ENCODE assay signal across 33 cellular contexts in genomic region chr11:71554996-71555395, GRCh38. TPM values are rescaled to one million over a fixed set of nuclear protein-coding genes. Genes with fewer than 3 reads are reported as not detected.
"Had no signal": no experiment of that assay in that cellular context is flagged by ENCODE, and none has a peak within 500 bp of the region (broad histone marks: within the 10 kb centered on the region; RNA-seq: fewer than 3 reads in every experiment).

No MANE protein-coding gene starts in this region.

- H3K36me3 ChIP-seq: colonic mucosa, esophagus squamous epithelium, gastrocnemius medialis, heart right ventricle, left lung, lower lobe of right lung had no signal

- H3K4me1 ChIP-seq: colonic mucosa, esophagus squamous epithelium, gastrocnemius medialis, left lung, lower lobe of right lung had no signal

- H3K4me1 Mint-ChIP-seq: endodermal cell had no signal

- H3K9me3 Mint-ChIP-seq: dendritic cell treated with granulocyte-macrophage colony-stimulating factor and Interleukin-4, amounts not matched to agents 40 ng/mL and 50 ng/mL, for 4 days; effector memory CD8-positive, alpha-beta T cell had no signal

- H3K27ac Mint-ChIP-seq: dendritic cell treated with granulocyte-macrophage colony-stimulating factor and Interleukin-4, amounts not matched to agents 40 ng/mL and 50 ng/mL, for 4 days; effector memory CD8-positive, alpha-beta T cell; endodermal cell had no signal

- ATAC-seq: effector memory CD8-positive, alpha-beta T cell; esophagus mucosa; gastrocnemius medialis; heart right ventricle; left cardiac atrium; left lung; left ventricle myocardium superior had no signal

- FAIRE-seq: endometrium, islet of Langerhans, keratinocyte had no signal

- H3K27ac ChIP-seq: colonic mucosa, epithelial cell of prostate, esophagus squamous epithelium, gastrocnemius medialis, heart right ventricle, left lung, lower lobe of right lung had no signal

- DNase-seq: colonic mucosa; cortex of kidney; effector CD8-positive, alpha-beta T cell; effector memory CD8-positive, alpha-beta T cell; endodermal cell; erythroblast; esophagus squamous epithelium; foreskin fibroblast; foreskin melanocyte; gastrocnemius medialis; glutamatergic neuron; head of caudate nucleus; heart right ventricle; hippocampal formation; left cardiac atrium; left lung; left ventricle myocardium superior; lower lobe of right lung; mesenchymal stem cell; midbrain had no signal

- H3K9me3 ChIP-seq: colonic mucosa, esophagus squamous epithelium, gastrocnemius medialis, heart right ventricle, left lung, lower lobe of right lung had no signal

- H3K4me3 Mint-ChIP-seq: dendritic cell treated with granulocyte-macrophage colony-stimulating factor and Interleukin-4, amounts not matched to agents 40 ng/mL and 50 ng/mL, for 4 days; effector memory CD8-positive, alpha-beta T cell; endodermal cell had no signal

- H3K4me3 ChIP-seq: colonic mucosa, esophagus squamous epithelium, gastrocnemius medialis, heart right ventricle, left lung, lower lobe of right lung had no signal

- H3K27me3 ChIP-seq: colonic mucosa, gastrocnemius medialis, left lung had no signal

RNA-seq across cellular contexts. Expression of gene KRTAP5-9, which starts 6.8 kb away (rescaled TPM):
- total RNA-seq: dermis microvascular lymphatic vessel endothelial cell, esophagus squamous epithelium, gastrocnemius medialis, glomerular endothelial cell, heart right ventricle, kidney epithelial cell, left cardiac atrium, left ventricle myocardium superior, lower lobe of right lung, lung microvascular endothelial cell, mononuclear cell had no signal
- polyA plus RNA-seq: heart right ventricle had no signal

RNA-seq across cellular contexts. Expression of gene KRTAP5-10, which starts 10.4 kb away (rescaled TPM):
- total RNA-seq: chondrocyte, dermis microvascular lymphatic vessel endothelial cell, esophagus squamous epithelium, gastrocnemius medialis, glomerular endothelial cell, heart right ventricle, kidney epithelial cell, left cardiac atrium, left lung, left ventricle myocardium superior, lower lobe of right lung, mononuclear cell, mucosa of gallbladder had no signal
- polyA plus RNA-seq: heart right ventricle, keratinocyte had no signal

RNA-seq across cellular contexts. Expression of gene KRTAP5-8, which starts 17.2 kb away (rescaled TPM):
- total RNA-seq: chondrocyte, dermis microvascular lymphatic vessel endothelial cell, endodermal cell, glomerular endothelial cell, heart right ventricle, kidney epithelial cell, left cardiac atrium, left ventricle myocardium superior, lower lobe of right lung, lung microvascular endothelial cell, mononuclear cell, mucosa of gallbladder had no signal
- polyA plus RNA-seq: heart right ventricle, keratinocyte had no signal

RNA-seq across cellular contexts. Expression of gene KRTAP5-11, which starts 27.7 kb away (rescaled TPM):
- total RNA-seq: chondrocyte, colonic mucosa, dermis microvascular lymphatic vessel endothelial cell, esophagus mucosa, esophagus squamous epithelium, gastrocnemius medialis, glomerular endothelial cell, heart right ventricle, kidney epithelial cell, left cardiac atrium, left lung, left ventricle myocardium superior, lower lobe of right lung, lung microvascular endothelial cell, mononuclear cell, mucosa of gallbladder had no signal
- polyA plus RNA-seq: heart right ventricle, keratinocyte had no signal

RNA-seq across cellular contexts. Expression of gene KRTAP5-7, which starts 27.9 kb away (rescaled TPM):
- total RNA-seq: chondrocyte, dermis microvascular lymphatic vessel endothelial cell, endodermal cell, gastrocnemius medialis, glomerular endothelial cell, kidney epithelial cell, left cardiac atrium, left ventricle myocardium superior, lower lobe of right lung, lung microvascular endothelial cell, mucosa of gallbladder had no signal
- polyA plus RNA-seq: keratinocyte had no signal
